In the genomic region with DNA sequence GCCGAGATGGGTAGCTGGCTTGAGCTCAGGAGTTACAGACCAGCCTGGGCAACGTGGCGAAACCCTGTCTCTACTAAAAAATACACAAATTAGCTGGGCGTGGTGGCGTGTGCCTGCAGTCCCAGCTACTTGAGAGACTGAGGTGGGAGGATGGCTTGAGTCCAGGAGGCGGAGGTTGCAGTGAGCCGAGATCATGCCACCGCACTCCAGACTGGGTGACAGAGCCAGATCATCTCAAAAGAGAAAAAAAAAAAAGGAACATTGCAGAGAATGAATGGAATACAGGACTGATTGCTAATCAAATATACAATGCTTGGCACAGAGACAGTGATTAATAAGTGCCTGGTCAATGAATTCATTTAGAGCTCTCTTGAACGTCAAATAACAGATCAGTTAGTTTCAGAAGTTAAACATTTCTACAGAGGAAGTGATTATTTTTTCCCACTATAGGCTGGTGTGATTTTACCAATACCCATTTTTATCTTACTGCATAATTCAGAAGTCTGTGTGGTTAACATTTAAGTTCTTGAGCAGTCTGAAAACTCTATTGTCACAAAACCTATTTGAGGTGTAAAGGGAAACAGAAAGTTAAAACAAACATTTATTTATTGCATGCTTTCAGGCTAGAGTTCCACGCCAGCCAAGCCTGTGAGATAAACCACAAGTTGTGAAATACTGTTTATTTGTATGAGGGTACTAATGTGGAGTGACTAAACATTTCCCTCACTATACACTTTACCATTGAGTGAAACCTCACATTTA, we compare ENCODE assay signal across 9 cellular contexts. TPM values are rescaled to one million over a fixed set of nuclear protein-coding genes. Genes with fewer than 3 reads are reported as not detected.
DNase-seq lines count a peak whose midpoint lies in the region; ATAC-seq and TF ChIP-seq lines count a peak whose summit lies in the region.
"Had no signal": no experiment of that assay in that cellular context is flagged by ENCODE, and none has a peak within 500 bp of the region (broad histone marks: within the 10 kb centered on the region; RNA-seq: fewer than 3 reads in every experiment).

No MANE protein-coding gene starts in this region.

- H2AFZ ChIP-seq in IMR-90 (replicated peaks; ENCODE audit: low read length, poor library complexity), result no peak overlapping the region

- DNase-seq in IMR-90 (peak; percentile 69), erythroblast (lab: John Stamatoyannopoulos, UW) (peak; percentile 5 to 37), NCI-H524 treated with DMSO at 0.1 percent for 48 hours (lab: John Stamatoyannopoulos, UW) (no peak), NCI-H1694 treated with DMSO at 0.1 percent for 48 hours (lab: John Stamatoyannopoulos, UW) (no peak), NCI-H2196 treated with DMSO at 0.1 percent for 48 hours (lab: John Stamatoyannopoulos, UW; ENCODE audit: unreplicated experiment) (no peak), putamen (ENCODE audit: low spot score) (no peak)
- DNase-seq: T-cell had no signal

- no peak overlapping the region for H3K14ac ChIP-seq in IMR-90 (replicated peaks; ENCODE audit: low read depth, low read length)

- TF ChIP-seq RAD21 in IMR-90 (IDR thresholded peaks at IDR 0.05; ENCODE audit: low read length), result no peak

- H4K20me1 ChIP-seq in IMR-90 (ENCODE audit: insufficient read depth, low read length), result no peaks in the 10 kb centered on the region

- H2AK9ac ChIP-seq in IMR-90 (replicated peaks; ENCODE audit: low read depth, low read length, poor library complexity), result no peak overlapping the region

- peak; percentile 86 for ATAC-seq in GM18498 (IDR thresholded peaks at IDR 0.05; ENCODE audit: unreplicated experiment)
- peak; percentile 90 for ATAC-seq in GM21723 (IDR thresholded peaks at IDR 0.05; ENCODE audit: unreplicated experiment)
- peak; percentile 50 for ATAC-seq in IMR-90 (ENCODE audit: low read depth)

- 0 out of 2 replicates have a peak, but pooled peaks cover 6% of the 10 kb centered on the region for H3K9me1 ChIP-seq in IMR-90 (ENCODE audit: insufficient read depth, low read length)

- H4K5ac ChIP-seq in IMR-90 (ENCODE audit: low read depth, low read length), result no peak overlapping the region

- in situ Hi-C loops in IMR-90 (cut with MboI; ENCODE audit: low sequenced_read_pairs), result no loop called here

- intact Hi-C loops in IMR-90 (cut with micrococcal nuclease), result no loop called here

- H3K36me3 ChIP-seq in IMR-90 (ENCODE audit: control insufficient read depth, insufficient read depth, low read length), result no peaks in the 10 kb centered on the region

- no peak overlapping the region for H3K27ac ChIP-seq in IMR-90 (ENCODE audit: insufficient read depth, low read length)

- no CpG with 5 or more reads among the region's 10 CpGs for WGBS in IMR-90 (ENCODE audit: extremely low coverage in 2 of 2, insufficient read length in 1 of 2), 2 experiments

- H4K91ac ChIP-seq in IMR-90 (ENCODE audit: insufficient read depth, low read depth, low read length), result no peak overlapping the region

- no peaks in the 10 kb centered on the region for H3K79me1 ChIP-seq in IMR-90 (ENCODE audit: low read depth in 1 of 2, low read length in 2 of 2)

- H2BK5ac ChIP-seq in IMR-90 (ENCODE audit: low read depth, low read length, poor library complexity, severe bottlenecking), result no peak overlapping the region

- no peak overlapping the region for H3K18ac ChIP-seq in IMR-90 (ENCODE audit: low read depth, low read length)

- no peak overlapping the region for H2BK15ac ChIP-seq in IMR-90 (ENCODE audit: low read depth, low read length)

- no peak overlapping the region for H2BK120ac ChIP-seq in IMR-90 (ENCODE audit: low read depth, low read length)

- H3K9me3 ChIP-seq in IMR-90 (ENCODE audit: control insufficient read depth, insufficient read depth, low read length), result peaks cover 3% of the 10 kb centered on the region; the same call in 1 of the 2 replicates

- H2BK20ac ChIP-seq in IMR-90 (ENCODE audit: low read depth, low read length), result 0 out of 2 replicates have a peak overlapping the region, but pooled peaks have one; percentile 5

- no TSS peak for BruUV-seq in IMR-90 (replicated peaks; lab: Mats Ljungman, UMichigan)

- no peaks in the 10 kb centered on the region for H3K27me3 ChIP-seq in IMR-90 (ENCODE audit: control insufficient read depth, insufficient read depth, low read length)

- no peak overlapping the region for H4K8ac ChIP-seq in IMR-90 (ENCODE audit: low read depth in 2 of 2, low read length in 2 of 2)

- H3K4ac ChIP-seq in IMR-90 (ENCODE audit: low read depth, low read length), result no peak overlapping the region

- TF ChIP-seq POLR2A in IMR-90 (IDR thresholded peaks at IDR 0.05; ENCODE audit: low read depth, low read length), result no peak
- no peak for TF ChIP-seq POLR2A in erythroblast (IDR thresholded peaks at IDR 0.05; ENCODE audit: low read length)

- no peak overlapping the region for H2AK5ac ChIP-seq in IMR-90 (ENCODE audit: low read depth, low read length)

- no peak for TF ChIP-seq CTCF in IMR-90 (conservative IDR thresholded peaks at IDR 0.05; ENCODE audit: low read depth, low read length)

- no peak overlapping the region for H3K56ac ChIP-seq in IMR-90 (ENCODE audit: extremely low read depth, insufficient read depth, low read length)

- H3K23ac ChIP-seq in IMR-90 (ENCODE audit: low read depth, low read length), result no peak overlapping the region

- dilution Hi-C loops in IMR-90 (cut with HindIII; ENCODE audit: low sequenced_read_pairs, unreplicated experiment), result no loop called here

- POLR2A ChIA-PET in IMR-90 (lab: Charles Lee; ENCODE audit: unreplicated experiment), result no interaction called here

- no peak overlapping the region for H3K4me3 ChIP-seq in IMR-90 (ENCODE audit: insufficient read depth, low read depth, low read length)

- peak overlapping the region; percentile 28; the same call in 1 of the 2 replicates for H3K4me2 ChIP-seq in IMR-90 (ENCODE audit: low read depth, low read length)

- H3K4me1 ChIP-seq in IMR-90 (ENCODE audit: control insufficient read depth, insufficient read depth, low read length), result peaks cover 5% of the 10 kb centered on the region; the same call in 1 of the 2 replicates

- no peak overlapping the region for H3K9ac ChIP-seq in IMR-90 (ENCODE audit: low read depth, low read length)

- CTCF ChIA-PET in IMR-90 (lab: Yijun Ruan, JAX), result no interaction called here

TF ChIP-seq in IMR-90, 13 proteins besides CTCF, POLR2A, EP300 and RAD21:
- TF ChIP-seq, protein P1, sequence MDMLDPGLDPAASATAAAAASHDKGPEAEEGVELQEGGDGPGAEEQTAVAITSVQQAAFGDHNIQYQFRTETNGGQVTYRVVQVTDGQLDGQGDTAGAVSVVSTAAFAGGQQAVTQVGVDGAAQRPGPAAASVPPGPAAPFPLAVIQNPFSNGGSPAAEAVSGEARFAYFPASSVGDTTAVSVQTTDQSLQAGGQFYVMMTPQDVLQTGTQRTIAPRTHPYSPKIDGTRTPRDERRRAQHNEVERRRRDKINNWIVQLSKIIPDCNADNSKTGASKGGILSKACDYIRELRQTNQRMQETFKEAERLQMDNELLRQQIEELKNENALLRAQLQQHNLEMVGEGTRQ (IDR thresholded peaks at IDR 0.05; ENCODE audit: low read depth, low read length), result no peak
- TF ChIP-seq MAZ (IDR thresholded peaks at IDR 0.05; ENCODE audit: borderline replicate concordance, low read depth, low read length) (no peak), NFE2L2 (IDR thresholded peaks at IDR 0.05; ENCODE audit: low read depth, low read length) (0 out of 2 replicates have a peak, but pooled peaks have one; percentile 3), FOS (IDR thresholded peaks at IDR 0.05; ENCODE audit: low read depth, low read length) (no peak), MXI1 (IDR thresholded peaks at IDR 0.05; ENCODE audit: borderline replicate concordance, low read depth, low read length) (no peak), MAFK (IDR thresholded peaks at IDR 0.05; ENCODE audit: low read depth, low read length) (no peak), RFX5 (IDR thresholded peaks at IDR 0.05; ENCODE audit: low read depth, low read length) (no peak), BHLHE40 (IDR thresholded peaks at IDR 0.05; ENCODE audit: low read depth, low read length) (peak; percentile 42; the same call in 1 of the 2 replicates), SMC3 (IDR thresholded peaks at IDR 0.05; ENCODE audit: low read depth, low read length) (no peak), RCOR1 (IDR thresholded peaks at IDR 0.05; ENCODE audit: insufficient replicate concordance, low read length) (no peak), CHD1 (IDR thresholded peaks at IDR 0.05; ENCODE audit: low read depth, low read length) (no peak), CEBPB (IDR thresholded peaks at IDR 0.05; ENCODE audit: low read depth, low read length) (peak; percentile 93)
- TF ChIP-seq, protein P2, sequence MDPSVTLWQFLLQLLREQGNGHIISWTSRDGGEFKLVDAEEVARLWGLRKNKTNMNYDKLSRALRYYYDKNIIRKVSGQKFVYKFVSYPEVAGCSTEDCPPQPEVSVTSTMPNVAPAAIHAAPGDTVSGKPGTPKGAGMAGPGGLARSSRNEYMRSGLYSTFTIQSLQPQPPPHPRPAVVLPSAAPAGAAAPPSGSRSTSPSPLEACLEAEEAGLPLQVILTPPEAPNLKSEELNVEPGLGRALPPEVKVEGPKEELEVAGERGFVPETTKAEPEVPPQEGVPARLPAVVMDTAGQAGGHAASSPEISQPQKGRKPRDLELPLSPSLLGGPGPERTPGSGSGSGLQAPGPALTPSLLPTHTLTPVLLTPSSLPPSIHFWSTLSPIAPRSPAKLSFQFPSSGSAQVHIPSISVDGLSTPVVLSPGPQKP (IDR thresholded peaks at IDR 0.05; ENCODE audit: borderline replicate concordance, low read depth, low read length), result no peak
TF ChIP-seq in IMR-90: peak in this region for 3.

RNA-seq across cellular contexts. Expression of a gene that starts 7.7 kb away (rescaled TPM):
- 11.4 and 22.8 TPM in 2 replicates for total RNA-seq in IMR-90 (2012; rRNA removed)
- polyA plus RNA-seq in IMR-90 (2012; rRNA removed), result 7.5 and 8.8 TPM in 2 replicates
- 2.2 and 4.6 TPM in 2 replicates for polyA plus RNA-seq in IMR-90 (2012; cell fraction: cytosol; rRNA removed)
- polyA plus RNA-seq in IMR-90 (2012; cell fraction: nucleus; rRNA removed; ENCODE audit: low replicate concordance), result 4.2 and 10.0 TPM in 2 replicates

RNA-seq across cellular contexts. Expression of a gene that starts 48.0 kb away (rescaled TPM):
- total RNA-seq in IMR-90 (2012; rRNA removed), result 26.7 and 144 TPM in 2 replicates
- 63.5 and 65.3 TPM in 2 replicates for polyA plus RNA-seq in IMR-90 (2012; rRNA removed)
- 149 and 260 TPM in 2 replicates for polyA plus RNA-seq in IMR-90 (2012; cell fraction: cytosol; rRNA removed)
- 14.2 and 26.6 TPM in 2 replicates for polyA plus RNA-seq in IMR-90 (2012; cell fraction: nucleus; rRNA removed; ENCODE audit: low replicate concordance)

RNA-seq across cellular contexts. Expression of a gene that starts 59.9 kb away (rescaled TPM):
- 60.8 and 63.8 TPM in 2 replicates for total RNA-seq in IMR-90 (2012; rRNA removed)
- 65.0 and 68.3 TPM in 2 replicates for polyA plus RNA-seq in IMR-90 (2012; rRNA removed)
- polyA plus RNA-seq in IMR-90 (2012; cell fraction: cytosol; rRNA removed), result 15.2 and 33.7 TPM in 2 replicates
- 2.6 and 34.8 TPM in 2 replicates for polyA plus RNA-seq in IMR-90 (2012; cell fraction: nucleus; rRNA removed; ENCODE audit: low replicate concordance)

Comparison
In these comparisons a context has a peak if more than half of its experiments do, and no peak if none do; other contexts are left out.
1. DNase-seq: peak in IMR-90 (single experiment) and erythroblast (2 of 2); none in NCI-H524 treated with DMSO at 0.1 percent for 48 hours (single experiment), NCI-H1694 treated with DMSO at 0.1 percent for 48 hours (single experiment), NCI-H2196 treated with DMSO at 0.1 percent for 48 hours (single experiment) and putamen (single experiment).
2. Peak in every context shown above with its lines, with median percentiles within 50 percentile points of each other: ATAC-seq.